Comparison of ENCODE assay signal across 8 cellular contexts in genomic region chr15:93073465-93073952, GRCh38. TPM values are rescaled to one million over a fixed set of nuclear protein-coding genes. Genes with fewer than 3 reads are reported as not detected.
DNase-seq lines count a peak whose midpoint lies in the region; ATAC-seq and TF ChIP-seq lines count a peak whose summit lies in the region.

No MANE protein-coding gene starts in this region.

- H3K36me3 Mint-ChIP-seq in T-cell = no peaks in the 10 kb centered on the region

- H3K9me3 Mint-ChIP-seq in T-cell = no peaks in the 10 kb centered on the region

- TF ChIP-seq CTCF in AG10803 (conservative IDR thresholded peaks at IDR 0.05; ENCODE audit: low read length) (no peak), fibroblast of the aortic adventitia (IDR thresholded peaks at IDR 0.05; ENCODE audit: insufficient read depth, low read length) (no peak), omental fat pad (IDR thresholded peaks at IDR 0.05) (no peak)

- POLR2A ChIA-PET in T-cell (lab: Charles Lee) = no interaction called here

- H3K4me3 ChIP-seq in AG10803 (ENCODE audit: low read length) = peak overlapping the region; percentile 26; the same call in 1 of the 2 replicates
- peak overlapping the region; percentile 55 for H3K4me3 ChIP-seq in fibroblast of the aortic adventitia (ENCODE audit: low read depth, low read length)

- H3K4me3 Mint-ChIP-seq in T-cell = peak overlapping the region; percentile 64 to 81 (median 79)

- DNase-seq in AG10803 (ENCODE audit: low read depth) (no peak), T-cell (peak in 3 of 34 experiments; percentile 11 to 19 (median 13)), fibroblast of the aortic adventitia (ENCODE audit: low read depth) (no peak), omental fat pad (ENCODE audit: low spot score) (no peak), NCI-H1105 treated with DMSO at 0.1 percent for 48 hours (lab: John Stamatoyannopoulos, UW) (no peak), NCI-H446 treated with DMSO at 0.1 percent for 48 hours (lab: John Stamatoyannopoulos, UW) (no peak)

- H3K4me1 Mint-ChIP-seq in T-cell = peaks cover 16 to 22% (median 17%) of the 10 kb centered on the region in 3 donors

- peak overlapping the region in 1 of 2 donors; percentile 76 for H3K27ac Mint-ChIP-seq in T-cell

- CTCF ChIA-PET in T-cell (lab: Charles Lee) = no interaction called here

- ATAC-seq in T-cell (replicated peaks in 1 of 4) (peak in 3 of 4 experiments; percentile 20 to 48 (median 29)), omental fat pad (ENCODE audit: low FRiP score) (peak; percentile 2), GM18858 (IDR thresholded peaks at IDR 0.05; ENCODE audit: unreplicated experiment) (no peak), GM19351 (IDR thresholded peaks at IDR 0.05; ENCODE audit: unreplicated experiment) (no peak)

- peaks cover 49 to 60% of the 10 kb centered on the region in 2 donors for H3K27me3 Mint-ChIP-seq in T-cell

RNA-seq across cellular contexts. Expression of gene RGMA, which starts 15.5 kb away (rescaled TPM):
- total RNA-seq in T-cell = under 1 TPM in 3 of 5 donors, not detected in 2; 0.15 to 0.44 (median 0.23) TPM
- 3.1 and 6.1 TPM in 2 replicates for total RNA-seq in fibroblast of the aortic adventitia (ENCODE audit: low replicate concordance)
- 10 to 100 TPM in 1 of 4 donors, 1 to 10 TPM in 3; 5.6 to 12.8 (median 8.5) TPM for total RNA-seq in omental fat pad

Comparison
In these comparisons a context has a peak if more than half of its experiments do, and no peak if none do; other contexts are left out.
1. ATAC-seq: peak in T-cell (3 of 4) and omental fat pad (single experiment); none in GM18858 (single experiment) and GM19351 (single experiment).